In genomic region chr5:1538741-1539392, GRCh38 we compare ENCODE assay signal across 11 cellular contexts. TPM values are rescaled to one million over a fixed set of nuclear protein-coding genes. Genes with fewer than 3 reads are reported as not detected.
A peak's percentile ranks its signal among the peaks of the same experiment; 100 is the strongest.
DNase-seq lines count a peak whose midpoint lies in the region; ATAC-seq and TF ChIP-seq lines count a peak whose summit lies in the region.
"Had no signal": no experiment of that assay in that cellular context is flagged by ENCODE, and none has a peak within 500 bp of the region (broad histone marks: within the 10 kb centered on the region; RNA-seq: fewer than 3 reads in every experiment).

No MANE protein-coding gene starts in this region.

- ATAC-seq in DND-41 (ENCODE audit: insufficient read depth, low read depth) (no peak), HG02759 (IDR thresholded peaks at IDR 0.05; ENCODE audit: unreplicated experiment) (no peak)

- H3K4me1 Mint-ChIP-seq in dendritic cell treated with granulocyte-macrophage colony-stimulating factor and Interleukin-4, amounts not matched to agents 40 ng/mL and 50 ng/mL, for 4 days (ENCODE audit: low read depth) = peaks cover 38% of the 10 kb centered on the region

- no peak overlapping the region for H3K4me3 Mint-ChIP-seq in dendritic cell treated with granulocyte-macrophage colony-stimulating factor and Interleukin-4, amounts not matched to agents 40 ng/mL and 50 ng/mL, for 4 days
- H3K4me3 Mint-ChIP-seq: activated naive CD4-positive, alpha-beta T cell treated with anti-CD3 and anti-CD28 coated beads, Interleukin-2, amount 10 ng/mL, durations not matched to agents 7 days and 5 days had no signal

- peaks cover 21% of the 10 kb centered on the region for H3K4me1 ChIP-seq in DND-41 (ENCODE audit: insufficient read depth, low read length)

- H3K4me3 ChIP-seq in DND-41 (ENCODE audit: low read depth in 1 of 2, low read length in 2 of 2) = no peak overlapping the region
- H3K4me3 ChIP-seq: stomach had no signal

- no peaks in the 10 kb centered on the region for H3K27me3 ChIP-seq in DND-41 (ENCODE audit: insufficient read depth, low read length, poor library complexity)
- H3K27me3 ChIP-seq: stomach had no signal

- DNase-seq in activated CD8-positive, alpha-beta memory T cell treated with anti-CD3 and anti-CD28 coated beads for 24 hours = peak; percentile 40
- no peak for DNase-seq in activated CD8-positive, alpha-beta memory T cell treated with anti-CD3 and anti-CD28 coated beads, Interleukin-2, amount 50 U/mL, for 4 hours
- DNase-seq in DND-41 = no peak
- peak; percentile 32 for DNase-seq in posterior vena cava (ENCODE audit: low spot score)
- DNase-seq in epidermal melanocyte (ENCODE audit: insufficient read length, low spot score) = no peak
- DNase-seq in putamen (ENCODE audit: low spot score) = no peak
- DNase-seq: activated naive CD4-positive, alpha-beta T cell treated with anti-CD3 and anti-CD28 coated beads, Interleukin-2, amount 10 ng/mL, durations not matched to agents 7 days and 5 days; NCI-H2227 treated with DMSO at 0.1 percent for 48 hours; stomach had no signal

- H4K20me1 ChIP-seq in DND-41 (ENCODE audit: insufficient read depth, low read length) = no peaks in the 10 kb centered on the region

- H3K27ac ChIP-seq in DND-41 (ENCODE audit: low read length) = peak overlapping the region; percentile 36; the same call in 1 of the 2 replicates

- intact Hi-C loops in dendritic cell treated with granulocyte-macrophage colony-stimulating factor and Interleukin-4, amounts not matched to agents 40 ng/mL and 50 ng/mL, for 4 days (cut with micrococcal nuclease) = no loop called here
- intact Hi-C loops in posterior vena cava (cut with DNase I) = no loop called here

- no peaks in the 10 kb centered on the region for H3K36me3 ChIP-seq in DND-41 (ENCODE audit: insufficient read depth, low read length)
- H3K36me3 ChIP-seq: stomach had no signal

- H2AFZ ChIP-seq in DND-41 (ENCODE audit: low read depth, low read length) = no peak overlapping the region

- no peak overlapping the region for H3K4me2 ChIP-seq in DND-41 (ENCODE audit: insufficient read depth, low read length)

- H3K27me3 Mint-ChIP-seq in dendritic cell treated with granulocyte-macrophage colony-stimulating factor and Interleukin-4, amounts not matched to agents 40 ng/mL and 50 ng/mL, for 4 days = peaks cover under 1% of the 10 kb centered on the region
- H3K27me3 Mint-ChIP-seq: activated naive CD4-positive, alpha-beta T cell treated with anti-CD3 and anti-CD28 coated beads, Interleukin-2, amount 10 ng/mL, durations not matched to agents 7 days and 5 days had no signal

- no peaks in the 10 kb centered on the region for H3K36me3 Mint-ChIP-seq in dendritic cell treated with granulocyte-macrophage colony-stimulating factor and Interleukin-4, amounts not matched to agents 40 ng/mL and 50 ng/mL, for 4 days (ENCODE audit: low read depth)
- H3K36me3 Mint-ChIP-seq: activated naive CD4-positive, alpha-beta T cell treated with anti-CD3 and anti-CD28 coated beads, Interleukin-2, amount 10 ng/mL, durations not matched to agents 7 days and 5 days had no signal

- no peaks in the 10 kb centered on the region for H3K9me3 ChIP-seq in DND-41 (ENCODE audit: insufficient read depth, low read length, severe bottlenecking)
- H3K9me3 ChIP-seq: stomach had no signal

- H3K79me2 ChIP-seq in DND-41 (ENCODE audit: insufficient read depth, low read length) = no peaks in the 10 kb centered on the region

- H3K27ac Mint-ChIP-seq in dendritic cell treated with granulocyte-macrophage colony-stimulating factor and Interleukin-4, amounts not matched to agents 40 ng/mL and 50 ng/mL, for 4 days = peak overlapping the region; percentile 30
- H3K27ac Mint-ChIP-seq: activated naive CD4-positive, alpha-beta T cell treated with anti-CD3 and anti-CD28 coated beads, Interleukin-2, amount 10 ng/mL, durations not matched to agents 7 days and 5 days had no signal

- TF ChIP-seq CTCF in DND-41 (IDR thresholded peaks at IDR 0.05; ENCODE audit: borderline replicate concordance, extremely low read depth, low read length, poor library complexity, severe bottlenecking) = no peak

- no peak overlapping the region for H3K9ac ChIP-seq in DND-41 (ENCODE audit: low read depth, low read length)

- H3K9me3 Mint-ChIP-seq in dendritic cell treated with granulocyte-macrophage colony-stimulating factor and Interleukin-4, amounts not matched to agents 40 ng/mL and 50 ng/mL, for 4 days = no peaks in the 10 kb centered on the region

RNA-seq across cellular contexts. Expression of gene LPCAT1, which starts 15.1 kb away (rescaled TPM):
- total RNA-seq in posterior vena cava = 10 to 100 TPM; 30.8 to 36.9 TPM

Comparison
In these comparisons a context has a peak if more than half of its experiments do, and no peak if none do; other contexts are left out.
1. DNase-seq: peak in activated CD8-positive, alpha-beta memory T cell treated with anti-CD3 and anti-CD28 coated beads for 24 hours (single experiment) and posterior vena cava (single experiment); none in activated CD8-positive, alpha-beta memory T cell treated with anti-CD3 and anti-CD28 coated beads, Interleukin-2, amount 50 U/mL, for 4 hours (single experiment), DND-41 (single experiment), epidermal melanocyte (single experiment) and putamen (single experiment).